In the genomic region with DNA sequence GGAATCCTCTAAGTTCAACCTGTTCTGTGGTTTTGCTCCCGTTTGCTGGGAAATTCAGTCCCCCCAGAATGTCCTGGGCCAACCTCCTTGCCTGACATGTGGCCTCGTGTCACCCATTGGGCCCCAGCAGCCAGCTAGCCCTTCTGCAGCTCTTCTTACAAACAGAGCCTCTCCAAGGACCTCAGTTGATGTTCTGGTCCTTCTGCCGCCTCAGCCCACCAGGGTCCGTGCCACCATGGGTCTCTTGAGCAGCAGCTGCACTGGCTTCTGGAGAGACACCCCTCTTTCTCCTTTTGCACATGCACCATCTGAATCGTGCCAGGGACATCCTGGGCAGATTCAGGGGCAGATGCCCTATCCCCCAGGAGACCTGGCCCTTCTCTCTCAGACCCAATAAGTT, we compare ENCODE assay signal across 18 cellular contexts.
"Had no signal": no experiment of that assay in that cellular context is flagged by ENCODE, and none has a peak within 500 bp of the region (broad histone marks: within the 10 kb centered on the region; RNA-seq: fewer than 3 reads in every experiment).

No MANE protein-coding gene starts in this region.

- FAIRE-seq: endothelial cell of umbilical vein, pancreas, urothelium cell line had no signal

- H3K27me3 ChIP-seq: hepatocyte had no signal

- H3K4me1 ChIP-seq: foreskin keratinocyte, pancreas, prostate gland had no signal

- DNase-seq: erythroblast; foreskin keratinocyte; head of caudate nucleus; naive thymus-derived CD8-positive, alpha-beta T cell; nucleus accumbens; pancreas; retina; stimulated activated CD4-positive, alpha-beta T cell treated with anti-CD3 and anti-CD28 coated beads, Interleukin-2, amount 100 ng/mL, for 48 hours; stimulated activated naive CD4-positive, alpha-beta T cell treated with Interleukin-2 at 50 U/mL for 16 hours; trophoblast cell had no signal

- H3K4me3 ChIP-seq: hepatocyte, mucosa of descending colon, pancreas, prostate gland, skin epidermis had no signal

- ATAC-seq: foreskin keratinocyte; left lobe of liver; mucosa of descending colon; naive thymus-derived CD8-positive, alpha-beta T cell; pancreas; sciatic nerve had no signal

- H3K9me3 ChIP-seq: mucosa of descending colon, pancreas, prostate gland had no signal

- H3K27ac ChIP-seq: foreskin keratinocyte, hepatocyte, pancreas, prostate gland, skin epidermis had no signal

- H3K36me3 ChIP-seq: pancreas, prostate gland had no signal
